ENCODE assay signal across 25 cellular contexts in the genomic region with DNA sequence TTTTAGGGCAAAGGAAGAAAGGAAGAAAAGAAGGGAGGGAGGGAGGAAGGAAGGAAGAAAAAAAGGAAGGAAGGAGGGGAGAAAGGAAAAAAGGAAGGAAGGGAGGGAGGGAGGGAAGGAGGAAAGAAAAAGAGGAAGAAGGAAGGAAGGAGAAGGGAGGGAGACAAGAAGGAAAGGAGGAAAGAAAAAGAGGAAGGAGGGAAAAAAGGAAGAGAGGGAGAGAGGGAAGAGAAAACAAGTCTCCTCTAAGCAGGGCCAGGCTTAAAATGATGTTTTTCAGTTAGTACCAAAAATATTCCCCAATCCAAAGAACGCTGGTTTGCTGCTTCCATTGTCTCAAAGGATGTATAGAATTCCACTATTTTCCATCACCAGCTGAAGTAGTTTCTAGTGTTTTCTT. TPM values are rescaled to one million over a fixed set of nuclear protein-coding genes. Genes with fewer than 3 reads are reported as not detected.
"Had no signal": no experiment of that assay in that cellular context is flagged by ENCODE, and none has a peak within 500 bp of the region (broad histone marks: within the 10 kb centered on the region; RNA-seq: fewer than 3 reads in every experiment).

No MANE protein-coding gene starts in this region.

- H3K27ac ChIP-seq: adrenal gland, ascending aorta, esophagus muscularis mucosa, gastrocnemius medialis, left lung, sigmoid colon, transverse colon, uterus had no signal

- H3K36me3 ChIP-seq: adrenal gland, ascending aorta, esophagus muscularis mucosa, gastrocnemius medialis, left lung, sigmoid colon, transverse colon, uterus had no signal

- H3K36me3 Mint-ChIP-seq: activated naive CD8-positive, alpha-beta T cell; mesothelial cell of epicardium; naive thymus-derived CD8-positive, alpha-beta T cell had no signal

- H3K4me3 ChIP-seq: adrenal gland, esophagus muscularis mucosa, gastrocnemius medialis, left lung, lung, sigmoid colon, transverse colon, uterus had no signal

- H3K27me3 ChIP-seq: adrenal gland, ascending aorta, esophagus muscularis mucosa, gastrocnemius medialis, left lung, sigmoid colon, transverse colon, uterus had no signal

- H3K4me1 ChIP-seq: uterus had no signal

- H3K9me3 ChIP-seq: adrenal gland, ascending aorta, esophagus muscularis mucosa, gastrocnemius medialis, left lung, sigmoid colon, transverse colon, uterus had no signal

- H3K27me3 Mint-ChIP-seq: stimulated activated naive B cell treated with anti-CD40 and anti-IgM and Interleukin-4, amounts not matched to agents 10 μg/mL and 1 μg/mL and 100 μg/mL, for 72 hours; T-helper 17 cell had no signal

- H3K9me3 Mint-ChIP-seq: activated CD4-positive, alpha-beta memory T cell treated with anti-CD3 and anti-CD28 coated beads, Interleukin-2, amount 10 ng/mL, durations not matched to agents 7 days and 5 days; activated CD4-positive, alpha-beta T cell treated with anti-CD3 and anti-CD28 coated beads, Interleukin-2, amount 10 ng/mL, durations not matched to agents 24 days and 14 days; activated T-cell treated with anti-CD3 and anti-CD28 coated beads, Interleukin-2, amount 50 U/mL, for 72 hours; mesothelial cell of epicardium; naive thymus-derived CD8-positive, alpha-beta T cell; stimulated activated naive B cell treated with anti-CD40 and anti-IgM and Interleukin-4, amounts not matched to agents 10 μg/mL and 1 μg/mL and 100 μg/mL, for 72 hours had no signal

- DNase-seq: activated CD4-positive, alpha-beta memory T cell treated with anti-CD3 and anti-CD28 coated beads, Interleukin-2, amount 10 ng/mL, durations not matched to agents 7 days and 5 days; activated CD4-positive, alpha-beta T cell treated with anti-CD3 and anti-CD28 coated beads, Interleukin-2, amount 10 ng/mL, durations not matched to agents 24 days and 14 days; activated gamma-delta T cell treated with Interleukin-2 at 50 U/mL for 16 hours; activated T-cell treated with anti-CD3 and anti-CD28 coated beads, Interleukin-2, amount 50 U/mL, for 72 hours; adrenal gland; central memory CD4-positive, alpha-beta T cell; dermis blood vessel endothelial cell; effector memory CD4-positive, alpha-beta T cell; gastrocnemius medialis; kidney glomerular epithelial cell; left lung; naive thymus-derived CD8-positive, alpha-beta T cell; occipital lobe; sigmoid colon; stimulated activated CD4-positive, alpha-beta T cell treated with anti-CD3 and anti-CD28 coated beads, Interleukin-2, amount 100 ng/mL, for 48 hours; stimulated activated CD8-positive, alpha-beta memory T cell treated with anti-CD3 and anti-CD28 coated beads, Interleukin-4, amount 100 ng/mL, for 48 hours; stimulated activated naive B cell treated with anti-CD40 and anti-IgM and Interleukin-4, amounts not matched to agents 10 μg/mL and 1 μg/mL and 100 μg/mL, for 72 hours; T-helper 17 cell; transverse colon; uterus had no signal

- ATAC-seq: activated T-cell treated with anti-CD3 and anti-CD28 coated beads, Interleukin-2, amount 50 U/mL, for 72 hours; gastrocnemius medialis; left lung; naive thymus-derived CD8-positive, alpha-beta T cell; stimulated activated naive B cell treated with anti-CD40 and anti-IgM and Interleukin-4, amounts not matched to agents 10 μg/mL and 1 μg/mL and 100 μg/mL, for 72 hours; T-helper 17 cell had no signal

- H3K27ac Mint-ChIP-seq: activated CD4-positive, alpha-beta memory T cell treated with anti-CD3 and anti-CD28 coated beads, Interleukin-2, amount 10 ng/mL, durations not matched to agents 7 days and 5 days; activated CD4-positive, alpha-beta T cell treated with anti-CD3 and anti-CD28 coated beads, Interleukin-2, amount 10 ng/mL, durations not matched to agents 24 days and 14 days; activated naive CD8-positive, alpha-beta T cell; activated T-cell treated with anti-CD3 and anti-CD28 coated beads, Interleukin-2, amount 50 U/mL, for 72 hours; mesothelial cell of epicardium; stimulated activated naive B cell treated with anti-CD40 and anti-IgM and Interleukin-4, amounts not matched to agents 10 μg/mL and 1 μg/mL and 100 μg/mL, for 72 hours; T-helper 17 cell had no signal

- H3K4me3 Mint-ChIP-seq: activated CD4-positive, alpha-beta memory T cell treated with anti-CD3 and anti-CD28 coated beads, Interleukin-2, amount 10 ng/mL, durations not matched to agents 7 days and 5 days; stimulated activated naive B cell treated with anti-CD40 and anti-IgM and Interleukin-4, amounts not matched to agents 10 μg/mL and 1 μg/mL and 100 μg/mL, for 72 hours; T-helper 17 cell had no signal

RNA-seq across cellular contexts. Expression of a gene that starts 2.0 kb away (rescaled TPM):
- total RNA-seq: ascending aorta had no signal
